Comparison of ENCODE assay signal across 27 cellular contexts in the genomic region with DNA sequence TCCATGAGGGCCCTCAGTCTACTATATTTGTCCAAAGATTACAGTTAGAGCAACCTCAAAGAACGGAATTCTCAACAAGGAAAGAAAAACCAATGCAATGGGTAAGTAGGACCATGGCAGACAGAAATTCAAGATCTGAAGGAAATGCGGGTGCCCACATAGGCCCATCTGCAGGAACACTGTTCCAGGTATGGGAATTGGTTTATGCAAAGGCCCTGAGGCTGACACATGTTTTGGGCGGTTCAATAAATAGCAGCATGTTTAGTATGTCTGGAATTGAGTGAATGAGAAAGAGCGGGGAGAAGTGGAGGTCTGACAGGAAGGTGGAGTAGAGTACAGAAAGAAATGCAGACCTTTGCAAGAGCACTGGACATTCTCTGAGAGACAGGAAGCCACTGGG.
DNase-seq lines count a peak whose midpoint lies in the region; ATAC-seq, FAIRE-seq and TF ChIP-seq lines count a peak whose summit lies in the region.
"Had no signal": no experiment of that assay in that cellular context is flagged by ENCODE, and none has a peak within 500 bp of the region (broad histone marks: within the 10 kb centered on the region; RNA-seq: fewer than 3 reads in every experiment).

No MANE protein-coding gene starts in this region.

- no peak for DNase-seq in CD14-positive monocyte (ENCODE audit: low spot score)
- peak; percentile 98 to 99 for DNase-seq in trophoblast cell
- DNase-seq in left ventricle myocardium inferior = no peak
- no peak for DNase-seq in H54 (ENCODE audit: insufficient read length, low spot score)
- DNase-seq: 8988T; ACHN; BE2C; CD4-positive, alpha-beta memory T cell; CD4-positive, CD25-positive, alpha-beta regulatory T cell; CD8-positive, alpha-beta memory T cell; COR-L47; DMS 273 treated with DMSO at 0.1 percent for 48 hours; DMS153; DMS53; DMS79; DND-41; EL; GDM1 had no signal

- POLR2A ChIA-PET in HEK293 (lab: Yijun Ruan, JAX) = no interaction called here

- WGBS in trophoblast cell (ENCODE audit: extremely low coverage, insufficient coverage, insufficient read length) = no CpG with 5 or more reads among the region's 4 CpGs

- no peaks in the 10 kb centered on the region for H3K9me3 Mint-ChIP-seq in CD14-positive monocyte
- H3K9me3 Mint-ChIP-seq: CD4-positive, alpha-beta memory T cell; CD4-positive, CD25-positive, alpha-beta regulatory T cell; CD8-positive, alpha-beta memory T cell had no signal

- peaks cover 40% of the 10 kb centered on the region for H3K4me1 Mint-ChIP-seq in CD14-positive monocyte

- H2AK5ac ChIP-seq in trophoblast cell (ENCODE audit: low read length) = no peak overlapping the region

- no peaks in the 10 kb centered on the region for H3K36me3 Mint-ChIP-seq in CD14-positive monocyte

- no peak for ATAC-seq in GM18519 (IDR thresholded peaks at IDR 0.05; ENCODE audit: low FRiP score, unreplicated experiment)
- ATAC-seq: GM12878 had no signal

- intact Hi-C loops in CD14-positive monocyte (cut with micrococcal nuclease) (no loop called here), left ventricle myocardium inferior (cut with micrococcal nuclease) (no loop called here)

- no peak overlapping the region for H4K8ac ChIP-seq in trophoblast cell (ENCODE audit: low read depth, low read length)

- CTCF ChIA-PET in HEK293 (lab: Yijun Ruan, JAX) = no interaction called here

- no peak overlapping the region for H3K4ac ChIP-seq in trophoblast cell (ENCODE audit: low read depth, low read length)

- H3K27ac Mint-ChIP-seq in CD14-positive monocyte = peak overlapping the region in 4 of 7 donors; percentile 6 to 90 (median 52)

- no peak overlapping the region for H3K14ac ChIP-seq in trophoblast cell (ENCODE audit: low read length)

- no peak overlapping the region for H4K91ac ChIP-seq in trophoblast cell (ENCODE audit: low read depth, low read length)

- H3K4me2 ChIP-seq in trophoblast cell (ENCODE audit: low read length) = no peak overlapping the region
- H3K4me2 ChIP-seq: BLaER1 had no signal

- H3K79me1 ChIP-seq in trophoblast cell (ENCODE audit: low read length) = no peaks in the 10 kb centered on the region

- TF ChIP-seq POLR2A in H54 (IDR thresholded peaks at IDR 0.05; ENCODE audit: low read depth, low read length) = no peak

- H2BK5ac ChIP-seq in trophoblast cell (ENCODE audit: low read depth, low read length, poor library complexity) = no peak overlapping the region

- H2BK120ac ChIP-seq in trophoblast cell (ENCODE audit: insufficient read depth, low read length, poor library complexity) = no peak overlapping the region

- H3K4me3 Mint-ChIP-seq in CD14-positive monocyte = peak overlapping the region in 1 of 2 donors; percentile 55
- H3K4me3 Mint-ChIP-seq: CD4-positive, alpha-beta memory T cell; CD4-positive, CD25-positive, alpha-beta regulatory T cell; CD8-positive, alpha-beta memory T cell had no signal

- no peak overlapping the region for H3K4me3 ChIP-seq in HEK293 (ENCODE audit: low read depth, low read length)
- no peak overlapping the region for H3K4me3 ChIP-seq in trophoblast cell (ENCODE audit: low read depth, low read length)
- no peak overlapping the region for H3K4me3 ChIP-seq in left ventricle myocardium inferior
- H3K4me3 ChIP-seq: BLaER1, GM12878 had no signal

- no peak overlapping the region for H4K12ac ChIP-seq in trophoblast cell (ENCODE audit: low read depth, low read length)

- H3K9me3 ChIP-seq in HEK293 (ENCODE audit: control insufficient read depth, insufficient read depth, low read depth, low read length) = no peaks in the 10 kb centered on the region
- H3K9me3 ChIP-seq in trophoblast cell (ENCODE audit: insufficient read depth, low read depth, low read length) = no peaks in the 10 kb centered on the region
- no peaks in the 10 kb centered on the region for H3K9me3 ChIP-seq in left ventricle myocardium inferior (replicated peaks)
- H3K9me3 ChIP-seq: BE2C, BLaER1 had no signal

- H3K27ac ChIP-seq in HEK293 (ENCODE audit: extremely low read depth, low read depth, low read length) (no peak overlapping the region), trophoblast cell (ENCODE audit: low read depth, low read length) (no peak overlapping the region), left ventricle myocardium inferior (replicated peaks) (no peak overlapping the region)
- H3K27ac ChIP-seq: BLaER1, C4-2B had no signal

- no peaks in the 10 kb centered on the region for H3K4me1 ChIP-seq in HEK293 (ENCODE audit: control insufficient read depth, insufficient read depth, low read length)
- no peaks in the 10 kb centered on the region for H3K4me1 ChIP-seq in trophoblast cell (ENCODE audit: control insufficient read depth in 1 of 2, insufficient read depth in 2 of 2, low read length in 2 of 2)
- H3K4me1 ChIP-seq in left ventricle myocardium inferior = no peaks in the 10 kb centered on the region
- H3K4me1 ChIP-seq: BLaER1 had no signal

- TF ChIP-seq CTCF in CD14-positive monocyte (IDR thresholded peaks at IDR 0.05) (no peak), HEK293 (tag by site-specific recombination; IDR thresholded peaks at IDR 0.05) (no peak), left ventricle myocardium inferior (IDR thresholded peaks at IDR 0.05; ENCODE audit: borderline replicate concordance) (no peak)

- no peak overlapping the region for H2BK12ac ChIP-seq in trophoblast cell (ENCODE audit: low read length)

- H3K36me3 ChIP-seq in HEK293 (ENCODE audit: control insufficient read depth in 2 of 2, insufficient read depth in 1 of 2, low read length in 2 of 2) = no peaks in the 10 kb centered on the region
- no peaks in the 10 kb centered on the region for H3K36me3 ChIP-seq in trophoblast cell (ENCODE audit: control insufficient read depth in 1 of 2, insufficient read depth in 2 of 2, low read length in 2 of 2)
- H3K36me3 ChIP-seq in left ventricle myocardium inferior = no peaks in the 10 kb centered on the region
- H3K36me3 ChIP-seq: BE2C, BLaER1 had no signal

- FAIRE-seq in H54 (lab: Jason Lieb, UNC) = no peak
- FAIRE-seq: A204.1, GM12878, GM12892, GM18507, GM19239 had no signal

- H3K27me3 Mint-ChIP-seq in CD14-positive monocyte (ENCODE audit: low read depth in 3 of 3) = no peaks in the 10 kb centered on the region
- H3K27me3 Mint-ChIP-seq: CD4-positive, alpha-beta memory T cell; CD4-positive, CD25-positive, alpha-beta regulatory T cell; CD8-positive, alpha-beta memory T cell had no signal

- no peak overlapping the region for H3K9ac ChIP-seq in trophoblast cell (ENCODE audit: low read length)
- H3K9ac ChIP-seq: BLaER1 had no signal

- H3K18ac ChIP-seq in trophoblast cell (ENCODE audit: low read length) = no peak overlapping the region

- H3K79me2 ChIP-seq in trophoblast cell (ENCODE audit: control insufficient read depth, insufficient read depth, low read length, poor library complexity) = no peaks in the 10 kb centered on the region

- H3K23ac ChIP-seq in trophoblast cell (ENCODE audit: low read length) = no peak overlapping the region

- H3K27me3 ChIP-seq in trophoblast cell (ENCODE audit: insufficient read depth, low read length) (no peaks in the 10 kb centered on the region), left ventricle myocardium inferior (ENCODE audit: low read depth) (no peaks in the 10 kb centered on the region)
- H3K27me3 ChIP-seq: BE2C, BLaER1 had no signal

- no peak overlapping the region for H2AFZ ChIP-seq in trophoblast cell (ENCODE audit: insufficient read depth, low read length, poor library complexity)

TF ChIP-seq in HEK293, 187 proteins besides CTCF, POLR2A, EP300 and RAD21:
- TF ChIP-seq ZNF623 (tag by site-specific recombination; IDR thresholded peaks at IDR 0.05) = peak; percentile 56
- TF ChIP-seq ZNF266 (tag by site-specific recombination; IDR thresholded peaks at IDR 0.05; ENCODE audit: low read depth) = no peak

Comparison
In these comparisons a context has a peak if more than half of its experiments do, and no peak if none do; other contexts are left out.
1. DNase-seq: peak in trophoblast cell (2 of 2); none in CD14-positive monocyte (single experiment), left ventricle myocardium inferior (single experiment) and H54 (single experiment).